Comparison of ENCODE assay signal across 8 cellular contexts in the genomic region with DNA sequence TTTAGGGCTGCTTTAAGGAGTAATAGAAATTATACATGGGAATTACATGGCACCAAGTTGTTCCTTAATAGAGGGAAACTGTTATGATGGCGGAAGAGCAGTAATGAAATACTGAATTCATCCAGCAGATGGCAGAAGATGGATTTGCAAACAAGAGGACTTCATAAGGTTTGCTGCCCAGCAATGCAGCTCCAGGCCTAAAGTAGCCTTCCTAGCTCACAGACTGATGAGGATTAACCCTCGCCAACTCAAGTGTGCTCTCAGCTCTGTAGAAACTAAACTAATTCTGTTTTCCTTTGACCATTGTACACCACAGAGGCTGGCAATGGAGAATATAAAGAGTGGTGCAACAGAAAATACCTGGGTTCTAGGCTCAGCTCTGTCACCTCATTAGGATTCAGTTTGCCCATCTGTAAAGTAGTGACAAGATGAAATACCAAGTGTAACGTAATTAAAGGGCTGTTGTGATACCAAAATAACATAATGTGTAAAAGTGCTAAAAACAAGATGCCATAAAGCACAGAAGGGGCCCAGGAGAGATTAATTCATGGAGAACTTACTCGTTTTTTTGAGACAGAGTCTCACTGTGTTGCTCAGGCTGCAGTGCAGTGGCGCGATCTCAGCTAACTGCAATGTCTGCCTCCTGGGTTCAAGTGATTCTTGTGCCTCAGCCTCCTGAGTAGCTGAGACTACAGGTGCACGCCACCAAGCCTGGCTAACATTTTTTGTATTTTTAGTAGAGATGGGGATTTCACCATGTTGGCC.
DNase-seq lines count a peak whose midpoint lies in the region; ATAC-seq and TF ChIP-seq lines count a peak whose summit lies in the region.

No MANE protein-coding gene starts in this region.

- TF ChIP-seq RAD21 in Ishikawa (IDR thresholded peaks at IDR 0.05; ENCODE audit: low read depth): peak; percentile 77

- no peaks in the 10 kb centered on the region for H3K9me3 ChIP-seq in NT2/D1 (ENCODE audit: insufficient read depth, low read length)
- no peaks in the 10 kb centered on the region for H3K9me3 ChIP-seq in tibial artery

- H3K4me3 ChIP-seq in NT2/D1 (ENCODE audit: insufficient read length, low read depth) (no peak overlapping the region), tibial artery (no peak overlapping the region)

- ATAC-seq in GM19463 (IDR thresholded peaks at IDR 0.05; ENCODE audit: unreplicated experiment) (peak; percentile 70), left colon (peak; percentile 72)

- no peaks in the 10 kb centered on the region for H3K36me3 ChIP-seq in NT2/D1 (ENCODE audit: insufficient read depth, insufficient read length, low read length)
- no peaks in the 10 kb centered on the region for H3K36me3 ChIP-seq in tibial artery

- TF ChIP-seq CTCF in tibial artery (IDR thresholded peaks at IDR 0.05): peak; percentile 71 to 89

- TF ChIP-seq EP300 in Ishikawa (IDR thresholded peaks at IDR 0.05; ENCODE audit: borderline replicate concordance): no peak

- H3K4me1 ChIP-seq in NT2/D1 (ENCODE audit: insufficient read depth, insufficient read length) (no peaks in the 10 kb centered on the region), tibial artery (peaks cover 0 to 14% (median 8%) of the 10 kb centered on the region in 4 donors)

- intact Hi-C loops in left colon (cut with DNase I, micrococcal nuclease): loop anchor here in 1 of 2 donors (5.0 kb wide), 1 partner anchor 230 kb away; no protein-coding TSS in a partner anchor
- intact Hi-C loops in tibial artery (cut with DNase I; ENCODE audit: low total_unique reads): loop anchor here (2.0 to 10.0 kb wide), 2 partner anchors 228 to 302 kb away; partner anchors contain the start of gene GNG12
- intact Hi-C loops in posterior vena cava (cut with DNase I): loop anchor here in 1 of 2 donors (5.0 to 10.0 kb wide), 3 partner anchors 225 to 580 kb away; no protein-coding TSS in a partner anchor

- H3K27me3 ChIP-seq in NT2/D1 (ENCODE audit: insufficient read depth, insufficient read length) (no peaks in the 10 kb centered on the region), tibial artery (no peaks in the 10 kb centered on the region)

- DNase-seq in DMS 273 treated with DMSO at 0.1 percent for 48 hours (lab: John Stamatoyannopoulos, UW): peak; percentile 56
- peak; percentile 79 for DNase-seq in NT2/D1 (ENCODE audit: low read depth, low spot score)
- peak; percentile 76 for DNase-seq in cerebellar cortex (ENCODE audit: low spot score)
- DNase-seq in left colon: peak; percentile 31 to 39
- peak in 1 of 2 donors; percentile 33 for DNase-seq in tibial artery
- no peak for DNase-seq in posterior vena cava (ENCODE audit: low spot score)

- H3K9ac ChIP-seq in NT2/D1 (ENCODE audit: insufficient read length, low read depth): no peak overlapping the region

- H3K27ac ChIP-seq in tibial artery: no peak overlapping the region

TF ChIP-seq in Ishikawa, 13 proteins besides CTCF, POLR2A, EP300 and RAD21:
- TF ChIP-seq, protein P1, sequence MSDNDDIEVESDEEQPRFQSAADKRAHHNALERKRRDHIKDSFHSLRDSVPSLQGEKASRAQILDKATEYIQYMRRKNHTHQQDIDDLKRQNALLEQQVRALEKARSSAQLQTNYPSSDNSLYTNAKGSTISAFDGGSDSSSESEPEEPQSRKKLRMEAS (IDR thresholded peaks at IDR 0.05): no peak
- no peak for TF ChIP-seq REST (IDR thresholded peaks at IDR 0.05; ENCODE audit: low read depth)
- TF ChIP-seq EGR1 (IDR thresholded peaks at IDR 0.05): no peak
- TF ChIP-seq TCF12 (IDR thresholded peaks at IDR 0.05; ENCODE audit: low read depth): no peak
- no peak for TF ChIP-seq ZBTB7A (IDR thresholded peaks at IDR 0.05; ENCODE audit: low read depth)
